ENCODE assay signal across 1 cellular context in the genomic region with DNA sequence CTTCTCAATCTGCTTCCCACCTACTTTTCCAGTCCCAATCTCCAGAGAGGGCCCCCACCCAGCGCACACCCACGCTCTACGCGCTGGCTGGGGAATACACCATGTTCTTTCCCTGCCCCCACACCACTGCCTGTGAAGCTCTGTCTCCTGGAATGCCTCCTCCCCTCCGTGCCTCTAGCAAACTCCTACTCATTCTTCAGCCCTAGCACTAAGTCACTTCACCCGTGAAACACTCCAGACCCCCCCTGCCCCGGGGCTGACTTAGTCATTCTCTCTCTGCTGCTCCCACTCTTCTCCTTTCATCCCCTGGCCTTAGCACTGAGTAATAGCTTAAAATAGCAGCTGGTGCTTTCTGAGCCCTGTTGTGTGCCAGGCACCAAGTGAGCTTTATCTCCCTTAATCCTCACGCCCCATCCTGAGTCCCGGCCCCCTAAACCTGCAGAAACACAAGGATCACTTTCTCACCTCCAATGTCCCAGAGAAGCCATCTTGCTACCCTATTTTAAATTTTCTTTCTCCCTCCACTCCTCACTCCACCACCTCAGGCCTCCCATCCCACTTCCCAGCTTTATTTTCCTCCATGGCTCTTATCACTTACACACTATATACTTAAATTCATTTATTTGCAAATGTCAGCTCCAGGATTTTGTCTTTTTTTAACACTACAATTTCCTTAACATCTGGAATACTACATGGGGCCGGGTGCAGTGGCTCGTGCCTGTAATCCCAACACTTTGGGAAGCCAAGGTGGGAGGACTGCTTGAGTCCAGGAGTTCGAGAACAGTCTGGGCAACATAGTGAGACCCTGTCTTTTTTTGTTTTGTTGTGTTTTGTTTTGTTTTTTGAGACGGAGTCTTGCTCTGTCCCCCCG.
TF ChIP-seq lines count a peak whose summit lies in the region.

No MANE protein-coding gene starts in this region.

TF ChIP-seq in HepG2, 621 proteins besides CTCF, POLR2A, EP300 and RAD21 (continued from another document):
- TF ChIP-seq, protein P1, sequence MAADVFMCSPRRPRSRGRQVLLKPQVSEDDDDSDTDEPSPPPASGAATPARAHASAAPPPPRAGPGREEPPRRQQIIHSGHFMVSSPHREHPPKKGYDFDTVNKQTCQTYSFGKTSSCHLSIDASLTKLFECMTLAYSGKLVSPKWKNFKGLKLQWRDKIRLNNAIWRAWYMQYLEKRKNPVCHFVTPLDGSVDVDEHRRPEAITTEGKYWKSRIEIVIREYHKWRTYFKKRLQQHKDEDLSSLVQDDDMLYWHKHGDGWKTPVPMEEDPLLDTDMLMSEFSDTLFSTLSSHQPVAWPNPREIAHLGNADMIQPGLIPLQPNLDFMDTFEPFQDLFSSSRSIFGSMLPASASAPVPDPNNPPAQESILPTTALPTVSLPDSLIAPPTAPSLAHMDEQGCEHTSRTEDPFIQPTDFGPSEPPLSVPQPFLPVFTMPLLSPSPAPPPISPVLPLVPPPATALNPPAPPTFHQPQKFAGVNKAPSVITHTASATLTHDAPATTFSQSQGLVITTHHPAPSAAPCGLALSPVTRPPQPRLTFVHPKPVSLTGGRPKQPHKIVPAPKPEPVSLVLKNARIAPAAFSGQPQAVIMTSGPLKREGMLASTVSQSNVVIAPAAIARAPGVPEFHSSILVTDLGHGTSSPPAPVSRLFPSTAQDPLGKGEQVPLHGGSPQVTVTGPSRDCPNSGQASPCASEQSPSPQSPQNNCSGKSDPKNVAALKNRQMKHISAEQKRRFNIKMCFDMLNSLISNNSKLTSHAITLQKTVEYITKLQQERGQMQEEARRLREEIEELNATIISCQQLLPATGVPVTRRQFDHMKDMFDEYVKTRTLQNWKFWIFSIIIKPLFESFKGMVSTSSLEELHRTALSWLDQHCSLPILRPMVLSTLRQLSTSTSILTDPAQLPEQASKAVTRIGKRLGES (CRISPR knock-in tag; IDR thresholded peaks at IDR 0.05; ENCODE audit: borderline replicate concordance): no peak
- TF ChIP-seq, protein P2, sequence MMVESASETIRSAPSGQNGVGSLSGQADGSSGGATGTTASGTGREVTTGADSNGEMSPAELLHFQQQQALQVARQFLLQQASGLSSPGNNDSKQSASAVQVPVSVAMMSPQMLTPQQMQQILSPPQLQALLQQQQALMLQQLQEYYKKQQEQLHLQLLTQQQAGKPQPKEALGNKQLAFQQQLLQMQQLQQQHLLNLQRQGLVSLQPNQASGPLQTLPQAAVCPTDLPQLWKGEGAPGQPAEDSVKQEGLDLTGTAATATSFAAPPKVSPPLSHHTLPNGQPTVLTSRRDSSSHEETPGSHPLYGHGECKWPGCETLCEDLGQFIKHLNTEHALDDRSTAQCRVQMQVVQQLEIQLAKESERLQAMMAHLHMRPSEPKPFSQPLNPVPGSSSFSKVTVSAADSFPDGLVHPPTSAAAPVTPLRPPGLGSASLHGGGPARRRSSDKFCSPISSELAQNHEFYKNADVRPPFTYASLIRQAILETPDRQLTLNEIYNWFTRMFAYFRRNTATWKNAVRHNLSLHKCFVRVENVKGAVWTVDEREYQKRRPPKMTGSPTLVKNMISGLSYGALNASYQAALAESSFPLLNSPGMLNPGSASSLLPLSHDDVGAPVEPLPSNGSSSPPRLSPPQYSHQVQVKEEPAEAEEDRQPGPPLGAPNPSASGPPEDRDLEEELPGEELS (CRISPR knock-in tag; IDR thresholded peaks at IDR 0.05): 0 out of 2 replicates have a peak, but pooled peaks have one; percentile 8
- TF ChIP-seq RXRB (CRISPR knock-in tag; IDR thresholded peaks at IDR 0.05; ENCODE audit: borderline replicate concordance) (no peak), SMYD3 (CRISPR knock-in tag; IDR thresholded peaks at IDR 0.05) (no peak), SSRP1 (CRISPR knock-in tag; IDR thresholded peaks at IDR 0.05) (0 out of 2 replicates have a peak, but pooled peaks have one; percentile 45), ZNF430 (CRISPR knock-in tag; IDR thresholded peaks at IDR 0.05) (no peak), ZNF543 (CRISPR knock-in tag; IDR thresholded peaks at IDR 0.05) (no peak), NR2F6 (IDR thresholded peaks at IDR 0.05) (no peak), NR2F6 (CRISPR knock-in tag; IDR thresholded peaks at IDR 0.05) (no peak), ZBTB38 (CRISPR knock-in tag; IDR thresholded peaks at IDR 0.05) (no peak), BORCS8-MEF2B (CRISPR knock-in tag; IDR thresholded peaks at IDR 0.05) (no peak), NR2F1 (CRISPR knock-in tag; IDR thresholded peaks at IDR 0.05) (no peak), NCOR1 (IDR thresholded peaks at IDR 0.05; ENCODE audit: borderline replicate concordance, low read length) (no peak), ZNF496 (CRISPR knock-in tag; IDR thresholded peaks at IDR 0.05; ENCODE audit: insufficient replicate concordance) (no peak), ZNF788 (CRISPR knock-in tag; IDR thresholded peaks at IDR 0.05; ENCODE audit: borderline replicate concordance) (no peak), ELF4 (CRISPR knock-in tag; IDR thresholded peaks at IDR 0.05; ENCODE audit: borderline replicate concordance) (no peak), ZMYM3 (CRISPR knock-in tag; IDR thresholded peaks at IDR 0.05) (no peak), ZC3H13 (CRISPR knock-in tag; IDR thresholded peaks at IDR 0.05) (no peak), FOXK1 (CRISPR knock-in tag; IDR thresholded peaks at IDR 0.05; ENCODE audit: borderline replicate concordance, low read depth) (no peak), ZFP36L1 (CRISPR knock-in tag; IDR thresholded peaks at IDR 0.05) (no peak), JUNB (CRISPR knock-in tag; IDR thresholded peaks at IDR 0.05; ENCODE audit: borderline replicate concordance) (no peak), HNRNPH1 (optimal IDR thresholded peaks at IDR 0.05; ENCODE audit: low read depth, low read length) (no peak), ZNF7 (CRISPR knock-in tag; IDR thresholded peaks at IDR 0.05) (no peak), ZNF264 (CRISPR knock-in tag; IDR thresholded peaks at IDR 0.05) (no peak), ZNF703 (CRISPR knock-in tag; IDR thresholded peaks at IDR 0.05; ENCODE audit: borderline replicate concordance) (no peak), MTF2 (CRISPR knock-in tag; IDR thresholded peaks at IDR 0.05; ENCODE audit: borderline replicate concordance) (no peak), BRCA1 (CRISPR knock-in tag; IDR thresholded peaks at IDR 0.05) (no peak)
- TF ChIP-seq, protein P3, sequence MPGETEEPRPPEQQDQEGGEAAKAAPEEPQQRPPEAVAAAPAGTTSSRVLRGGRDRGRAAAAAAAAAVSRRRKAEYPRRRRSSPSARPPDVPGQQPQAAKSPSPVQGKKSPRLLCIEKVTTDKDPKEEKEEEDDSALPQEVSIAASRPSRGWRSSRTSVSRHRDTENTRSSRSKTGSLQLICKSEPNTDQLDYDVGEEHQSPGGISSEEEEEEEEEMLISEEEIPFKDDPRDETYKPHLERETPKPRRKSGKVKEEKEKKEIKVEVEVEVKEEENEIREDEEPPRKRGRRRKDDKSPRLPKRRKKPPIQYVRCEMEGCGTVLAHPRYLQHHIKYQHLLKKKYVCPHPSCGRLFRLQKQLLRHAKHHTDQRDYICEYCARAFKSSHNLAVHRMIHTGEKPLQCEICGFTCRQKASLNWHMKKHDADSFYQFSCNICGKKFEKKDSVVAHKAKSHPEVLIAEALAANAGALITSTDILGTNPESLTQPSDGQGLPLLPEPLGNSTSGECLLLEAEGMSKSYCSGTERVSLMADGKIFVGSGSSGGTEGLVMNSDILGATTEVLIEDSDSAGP (CRISPR knock-in tag; IDR thresholded peaks at IDR 0.05; ENCODE audit: borderline replicate concordance): no peak
- TF ChIP-seq, protein P4, sequence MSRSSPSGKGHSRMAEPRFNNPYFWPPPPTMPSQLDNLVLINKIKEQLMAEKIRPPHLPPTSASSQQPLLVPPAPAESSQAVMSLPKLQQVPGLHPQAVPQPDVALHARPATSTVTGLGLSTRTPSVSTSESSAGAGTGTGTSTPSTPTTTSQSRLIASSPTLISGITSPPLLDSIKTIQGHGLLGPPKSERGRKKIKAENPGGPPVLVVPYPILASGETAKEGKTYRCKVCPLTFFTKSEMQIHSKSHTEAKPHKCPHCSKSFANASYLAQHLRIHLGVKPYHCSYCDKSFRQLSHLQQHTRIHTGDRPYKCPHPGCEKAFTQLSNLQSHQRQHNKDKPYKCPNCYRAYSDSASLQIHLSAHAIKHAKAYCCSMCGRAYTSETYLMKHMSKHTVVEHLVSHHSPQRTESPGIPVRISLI (CRISPR knock-in tag; IDR thresholded peaks at IDR 0.05; ENCODE audit: borderline replicate concordance): no peak
- TF ChIP-seq, protein P5, sequence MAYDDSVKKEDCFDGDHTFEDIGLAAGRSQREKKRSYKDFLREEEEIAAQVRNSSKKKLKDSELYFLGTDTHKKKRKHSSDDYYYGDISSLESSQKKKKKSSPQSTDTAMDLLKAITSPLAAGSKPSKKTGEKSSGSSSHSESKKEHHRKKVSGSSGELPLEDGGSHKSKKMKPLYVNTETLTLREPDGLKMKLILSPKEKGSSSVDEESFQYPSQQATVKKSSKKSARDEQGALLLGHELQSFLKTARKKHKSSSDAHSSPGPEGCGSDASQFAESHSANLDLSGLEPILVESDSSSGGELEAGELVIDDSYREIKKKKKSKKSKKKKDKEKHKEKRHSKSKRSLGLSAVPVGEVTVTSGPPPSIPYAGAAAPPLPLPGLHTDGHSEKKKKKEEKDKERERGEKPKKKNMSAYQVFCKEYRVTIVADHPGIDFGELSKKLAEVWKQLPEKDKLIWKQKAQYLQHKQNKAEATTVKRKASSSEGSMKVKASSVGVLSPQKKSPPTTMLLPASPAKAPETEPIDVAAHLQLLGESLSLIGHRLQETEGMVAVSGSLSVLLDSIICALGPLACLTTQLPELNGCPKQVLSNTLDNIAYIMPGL (CRISPR knock-in tag; IDR thresholded peaks at IDR 0.05; ENCODE audit: borderline replicate concordance in 1 of 2, low read depth in 1 of 2): 0 out of 4 replicates have a peak, but pooled peaks of 1 of the 2 experiments have one; percentile 21
- TF ChIP-seq, protein P6, sequence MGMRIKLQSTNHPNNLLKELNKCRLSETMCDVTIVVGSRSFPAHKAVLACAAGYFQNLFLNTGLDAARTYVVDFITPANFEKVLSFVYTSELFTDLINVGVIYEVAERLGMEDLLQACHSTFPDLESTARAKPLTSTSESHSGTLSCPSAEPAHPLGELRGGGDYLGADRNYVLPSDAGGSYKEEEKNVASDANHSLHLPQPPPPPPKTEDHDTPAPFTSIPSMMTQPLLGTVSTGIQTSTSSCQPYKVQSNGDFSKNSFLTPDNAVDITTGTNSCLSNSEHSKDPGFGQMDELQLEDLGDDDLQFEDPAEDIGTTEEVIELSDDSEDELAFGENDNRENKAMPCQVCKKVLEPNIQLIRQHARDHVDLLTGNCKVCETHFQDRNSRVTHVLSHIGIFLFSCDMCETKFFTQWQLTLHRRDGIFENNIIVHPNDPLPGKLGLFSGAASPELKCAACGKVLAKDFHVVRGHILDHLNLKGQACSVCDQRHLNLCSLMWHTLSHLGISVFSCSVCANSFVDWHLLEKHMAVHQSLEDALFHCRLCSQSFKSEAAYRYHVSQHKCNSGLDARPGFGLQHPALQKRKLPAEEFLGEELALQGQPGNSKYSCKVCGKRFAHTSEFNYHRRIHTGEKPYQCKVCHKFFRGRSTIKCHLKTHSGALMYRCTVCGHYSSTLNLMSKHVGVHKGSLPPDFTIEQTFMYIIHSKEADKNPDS (CRISPR knock-in tag; IDR thresholded peaks at IDR 0.05): no peak
